22 cellular contexts compared by ENCODE assay signal in the genomic region with DNA sequence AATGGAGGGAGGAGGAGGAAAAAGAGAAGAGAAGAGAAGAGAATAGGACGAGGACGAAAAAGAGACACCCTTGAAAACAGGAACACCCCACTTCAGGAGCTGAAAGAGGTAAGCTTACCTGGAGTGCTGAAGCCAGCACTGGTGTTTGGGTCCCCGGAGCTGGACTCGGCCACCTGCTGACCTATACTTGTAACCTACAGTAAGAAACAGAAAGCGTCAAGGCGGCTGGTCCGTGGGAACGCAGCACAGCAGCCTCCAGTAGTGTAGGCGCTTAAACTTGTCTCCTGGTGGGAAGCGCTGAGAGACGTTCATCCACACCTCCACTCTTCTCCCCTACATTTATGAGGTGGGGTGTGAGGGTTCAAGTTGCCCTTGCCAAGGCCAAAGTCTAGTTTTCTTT.
DNase-seq lines count a peak whose midpoint lies in the region; ATAC-seq, FAIRE-seq and TF ChIP-seq lines count a peak whose summit lies in the region.
"Had no signal": no experiment of that assay in that cellular context is flagged by ENCODE, and none has a peak within 500 bp of the region (broad histone marks: within the 10 kb centered on the region; RNA-seq: fewer than 3 reads in every experiment).

No MANE protein-coding gene starts in this region.

- H3K18ac ChIP-seq in trophoblast cell (ENCODE audit: low read length): no peak overlapping the region

- no peak overlapping the region for H2AK5ac ChIP-seq in trophoblast cell (ENCODE audit: low read length)

- H3K4me1 ChIP-seq in kidney (ENCODE audit: control insufficient read depth in 1 of 2, insufficient read depth in 1 of 2, low read depth in 1 of 2, low read length in 2 of 2) (no peaks in the 10 kb centered on the region), sigmoid colon (no peaks in the 10 kb centered on the region), trophoblast cell (ENCODE audit: control insufficient read depth in 1 of 2, insufficient read depth in 2 of 2, low read length in 2 of 2) (peaks cover 0 to 8% of the 10 kb centered on the region in 2 experiments)

- H3K9me3 Mint-ChIP-seq in CD14-positive monocyte: no peaks in the 10 kb centered on the region
- no peaks in the 10 kb centered on the region for H3K9me3 Mint-ChIP-seq in WTC11
- H3K9me3 Mint-ChIP-seq: CD8-positive, alpha-beta T cell had no signal

- H3K36me3 Mint-ChIP-seq in CD14-positive monocyte (no peaks in the 10 kb centered on the region), WTC11 (no peaks in the 10 kb centered on the region)
- H3K36me3 Mint-ChIP-seq: CD8-positive, alpha-beta T cell had no signal

- H3K27me3 ChIP-seq in sigmoid colon (no peaks in the 10 kb centered on the region), trophoblast cell (ENCODE audit: insufficient read depth, low read length) (no peaks in the 10 kb centered on the region)

- no peak overlapping the region for H3K4me3 ChIP-seq in kidney (ENCODE audit: low read length in 2 of 2)
- H3K4me3 ChIP-seq in sigmoid colon: no peak overlapping the region
- no peak overlapping the region for H3K4me3 ChIP-seq in trophoblast cell (ENCODE audit: low read depth, low read length)

- H3K27me3 Mint-ChIP-seq in CD14-positive monocyte (ENCODE audit: low read depth in 3 of 3) (peaks cover 3 to 6% (median 4%) of the 10 kb centered on the region in 3 donors), WTC11 (ENCODE audit: low read depth) (no peaks in the 10 kb centered on the region; the same call in 1 of the 2 replicates)
- H3K27me3 Mint-ChIP-seq: B cell had no signal

- no peak overlapping the region for H4K8ac ChIP-seq in trophoblast cell (ENCODE audit: low read depth, low read length)

- H3K9me3 ChIP-seq in kidney (ENCODE audit: control insufficient read depth in 1 of 2, low read length in 2 of 2): no peaks in the 10 kb centered on the region
- no peaks in the 10 kb centered on the region for H3K9me3 ChIP-seq in sigmoid colon
- no peaks in the 10 kb centered on the region for H3K9me3 ChIP-seq in trophoblast cell (ENCODE audit: insufficient read depth, low read depth, low read length)

- no peak overlapping the region for H3K4me2 ChIP-seq in trophoblast cell (ENCODE audit: low read length)

- H3K4me1 Mint-ChIP-seq in CD14-positive monocyte: peaks cover 3% of the 10 kb centered on the region
- peaks cover 21% of the 10 kb centered on the region for H3K4me1 Mint-ChIP-seq in WTC11
- H3K4me1 Mint-ChIP-seq: B cell had no signal

- intact Hi-C loops in CD14-positive monocyte (cut with micrococcal nuclease): no loop called here
- intact Hi-C loops in kidney (cut with DNase I): no loop called here
- intact Hi-C loops in sigmoid colon (cut with DNase I): no loop called here

- no peak overlapping the region for H3K27ac ChIP-seq in kidney (ENCODE audit: low read depth in 2 of 2, low read length in 2 of 2)
- H3K27ac ChIP-seq in sigmoid colon: no peak overlapping the region
- no peak overlapping the region for H3K27ac ChIP-seq in trophoblast cell (ENCODE audit: low read depth, low read length)
- H3K27ac ChIP-seq: C4-2B had no signal

- H4K12ac ChIP-seq in trophoblast cell (ENCODE audit: low read depth, low read length): no peak overlapping the region

- no peak overlapping the region for H2BK12ac ChIP-seq in trophoblast cell (ENCODE audit: low read length)

- no peak for ATAC-seq in WTC11
- ATAC-seq: CD8-positive, alpha-beta T cell; HCT116 had no signal

- no peak overlapping the region for H2AFZ ChIP-seq in trophoblast cell (ENCODE audit: insufficient read depth, low read length, poor library complexity)

- POLR2A ChIA-PET in WTC11 (lab: Charles Lee): no interaction called here

- FAIRE-seq in kidney (lab: Jason Lieb, UNC): no peak
- FAIRE-seq: A204.1, D721Med, G401.6, GM12892, GM19239, H1, HTR-8/SVneo had no signal

- H3K4me3 Mint-ChIP-seq in CD14-positive monocyte (no peak overlapping the region), WTC11 (no peak overlapping the region)
- H3K4me3 Mint-ChIP-seq: B cell; CD8-positive, alpha-beta T cell had no signal

- CTCF ChIA-PET in WTC11 (lab: Charles Lee): interaction anchor here (1.5 to 4.6 kb wide), 4 partner anchors 12 to 39 kb away, joined by 5 to 53 read pairs (median 28); no protein-coding TSS in a partner anchor

- TF ChIP-seq CTCF in CD14-positive monocyte (IDR thresholded peaks at IDR 0.05) (no peak), WTC11 (IDR thresholded peaks at IDR 0.05) (no peak), kidney (IDR thresholded peaks at IDR 0.05; ENCODE audit: borderline replicate concordance, extremely low read depth, insufficient read depth) (no peak), sigmoid colon (IDR thresholded peaks at IDR 0.05) (no peak)

- no peaks in the 10 kb centered on the region for H3K79me2 ChIP-seq in trophoblast cell (ENCODE audit: control insufficient read depth, insufficient read depth, low read length, poor library complexity)

- H3K23ac ChIP-seq in trophoblast cell (ENCODE audit: low read length): no peak overlapping the region

- H3K14ac ChIP-seq in trophoblast cell (ENCODE audit: low read length): no peak overlapping the region

- H3K36me3 ChIP-seq in kidney (ENCODE audit: control insufficient read depth in 1 of 2, insufficient read depth in 2 of 2, low read length in 2 of 2): no peaks in the 10 kb centered on the region
- H3K36me3 ChIP-seq in sigmoid colon: no peaks in the 10 kb centered on the region
- no peaks in the 10 kb centered on the region for H3K36me3 ChIP-seq in trophoblast cell (ENCODE audit: control insufficient read depth in 1 of 2, insufficient read depth in 2 of 2, low read length in 2 of 2)

- no peak overlapping the region for H3K4ac ChIP-seq in trophoblast cell (ENCODE audit: low read depth, low read length)

- no peak overlapping the region for H2BK120ac ChIP-seq in trophoblast cell (ENCODE audit: insufficient read depth, low read length, poor library complexity)

- no peak for TF ChIP-seq EP300 in sigmoid colon (IDR thresholded peaks at IDR 0.05)

- no peaks in the 10 kb centered on the region for H3K79me1 ChIP-seq in trophoblast cell (ENCODE audit: low read length)

- H4K91ac ChIP-seq in trophoblast cell (ENCODE audit: low read depth, low read length): no peak overlapping the region

- H3K9ac ChIP-seq in kidney (ENCODE audit: low read length in 2 of 2) (no peak overlapping the region), trophoblast cell (ENCODE audit: low read length) (no peak overlapping the region)

- no peak for TF ChIP-seq POLR2A in sigmoid colon (IDR thresholded peaks at IDR 0.05)

- no peak overlapping the region for H2BK5ac ChIP-seq in trophoblast cell (ENCODE audit: low read depth, low read length, poor library complexity)

- peak; percentile 23 for DNase-seq in CD14-positive monocyte (ENCODE audit: low spot score)
- no peak for DNase-seq in WTC11 (ENCODE audit: low spot score)
- DNase-seq in kidney: peak; percentile 56
- DNase-seq in sigmoid colon: peak; percentile 51
- no peak for DNase-seq in stimulated activated CD4-positive, alpha-beta T cell treated with anti-CD3 and anti-CD28 coated beads, Interleukin-12 subunit alpha, Interleukin-12 subunit beta, amount 100 ng/mL, for 4 hours
- DNase-seq in NCI-H510A treated with DMSO at 0.1 percent for 48 hours (lab: John Stamatoyannopoulos, UW): no peak
- no peak for DNase-seq in trophoblast cell
- DNase-seq: CD8-positive, alpha-beta T cell; COR-L47; DMS153; DMS79 treated with DMSO at 0.1 percent for 48 hours; EL had no signal

- no peak overlapping the region for H3K27ac Mint-ChIP-seq in CD14-positive monocyte
- peak overlapping the region; percentile 21; the same call in 1 of the 2 replicates for H3K27ac Mint-ChIP-seq in WTC11
- H3K27ac Mint-ChIP-seq: B cell; CD8-positive, alpha-beta T cell had no signal

- WGBS in sigmoid colon, 2 donors: 93 to 94% methylated on average over 11 of the region's 11 CpGs
- no CpG with 5 or more reads among the region's 11 CpGs for whole genome bisulfite sequencing in trophoblast cell (ENCODE audit: extremely low coverage, insufficient coverage, insufficient read length)

TF ChIP-seq in WTC11, 78 proteins besides CTCF, POLR2A, EP300 and RAD21:
- no peak for TF ChIP-seq SMAD3 (CRISPR knock-in tag; IDR thresholded peaks at IDR 0.05; ENCODE audit: borderline replicate concordance)
- no peak for TF ChIP-seq JAZF1 (CRISPR knock-in tag; IDR thresholded peaks at IDR 0.05)
- TF ChIP-seq FOXP1 (CRISPR knock-in tag; IDR thresholded peaks at IDR 0.05; ENCODE audit: borderline replicate concordance): no peak
- no peak for TF ChIP-seq ELF4 (CRISPR knock-in tag; IDR thresholded peaks at IDR 0.05; ENCODE audit: low read depth)
- TF ChIP-seq MXD4 (CRISPR knock-in tag; IDR thresholded peaks at IDR 0.05; ENCODE audit: borderline replicate concordance): no peak
- TF ChIP-seq, protein P1, sequence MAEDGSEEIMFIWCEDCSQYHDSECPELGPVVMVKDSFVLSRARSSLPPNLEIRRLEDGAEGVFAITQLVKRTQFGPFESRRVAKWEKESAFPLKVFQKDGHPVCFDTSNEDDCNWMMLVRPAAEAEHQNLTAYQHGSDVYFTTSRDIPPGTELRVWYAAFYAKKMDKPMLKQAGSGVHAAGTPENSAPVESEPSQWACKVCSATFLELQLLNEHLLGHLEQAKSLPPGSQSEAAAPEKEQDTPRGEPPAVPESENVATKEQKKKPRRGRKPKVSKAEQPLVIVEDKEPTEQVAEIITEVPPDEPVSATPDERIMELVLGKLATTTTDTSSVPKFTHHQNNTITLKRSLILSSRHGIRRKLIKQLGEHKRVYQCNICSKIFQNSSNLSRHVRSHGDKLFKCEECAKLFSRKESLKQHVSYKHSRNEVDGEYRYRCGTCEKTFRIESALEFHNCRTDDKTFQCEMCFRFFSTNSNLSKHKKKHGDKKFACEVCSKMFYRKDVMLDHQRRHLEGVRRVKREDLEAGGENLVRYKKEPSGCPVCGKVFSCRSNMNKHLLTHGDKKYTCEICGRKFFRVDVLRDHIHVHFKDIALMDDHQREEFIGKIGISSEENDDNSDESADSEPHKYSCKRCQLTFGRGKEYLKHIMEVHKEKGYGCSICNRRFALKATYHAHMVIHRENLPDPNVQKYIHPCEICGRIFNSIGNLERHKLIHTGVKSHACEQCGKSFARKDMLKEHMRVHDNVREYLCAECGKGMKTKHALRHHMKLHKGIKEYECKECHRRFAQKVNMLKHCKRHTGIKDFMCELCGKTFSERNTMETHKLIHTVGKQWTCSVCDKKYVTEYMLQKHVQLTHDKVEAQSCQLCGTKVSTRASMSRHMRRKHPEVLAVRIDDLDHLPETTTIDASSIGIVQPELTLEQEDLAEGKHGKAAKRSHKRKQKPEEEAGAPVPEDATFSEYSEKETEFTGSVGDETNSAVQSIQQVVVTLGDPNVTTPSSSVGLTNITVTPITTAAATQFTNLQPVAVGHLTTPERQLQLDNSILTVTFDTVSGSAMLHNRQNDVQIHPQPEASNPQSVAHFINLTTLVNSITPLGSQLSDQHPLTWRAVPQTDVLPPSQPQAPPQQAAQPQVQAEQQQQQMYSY (CRISPR knock-in tag; IDR thresholded peaks at IDR 0.05): no peak
- no peak for TF ChIP-seq ZNF317 (CRISPR knock-in tag; IDR thresholded peaks at IDR 0.05; ENCODE audit: borderline replicate concordance, low read depth)
- no peak for TF ChIP-seq TCF7 (CRISPR knock-in tag; IDR thresholded peaks at IDR 0.05; ENCODE audit: low read depth)
TF ChIP-seq in WTC11: peak in this region for 0.

Comparison
In these comparisons a context has a peak if more than half of its experiments do, and no peak if none do; other contexts are left out.
1. DNase-seq: peak in CD14-positive monocyte (single experiment), kidney (single experiment) and sigmoid colon (single experiment); none in WTC11 (single experiment), stimulated activated CD4-positive, alpha-beta T cell treated with anti-CD3 and anti-CD28 coated beads, Interleukin-12 subunit alpha, Interleukin-12 subunit beta, amount 100 ng/mL, for 4 hours (single experiment), NCI-H510A treated with DMSO at 0.1 percent for 48 hours (single experiment) and trophoblast cell (0 of 2).